In the genomic region with DNA sequence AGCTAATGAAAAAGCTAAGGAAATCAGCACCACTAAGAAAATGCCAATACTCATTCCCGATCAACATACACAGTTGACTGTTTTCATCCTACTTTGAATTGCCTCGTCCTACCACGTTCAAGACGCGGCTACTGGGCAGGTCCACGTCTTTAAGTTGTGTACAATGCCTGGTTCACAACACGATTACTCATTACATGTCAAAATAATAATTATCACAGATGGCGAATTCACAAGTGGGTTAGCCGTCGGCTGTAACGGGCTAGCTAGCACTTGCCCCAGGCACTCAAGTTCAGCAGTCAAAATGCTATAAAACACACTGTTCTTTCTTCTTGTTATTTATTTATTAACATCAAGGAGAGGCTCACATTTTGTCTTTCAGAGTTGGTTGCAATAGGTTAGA, we compare ENCODE assay signal across 26 cellular contexts.
A peak's percentile ranks its signal among the peaks of the same experiment; 100 is the strongest.
DNase-seq lines count a peak whose midpoint lies in the region; ATAC-seq and TF ChIP-seq lines count a peak whose summit lies in the region.
"Had no signal": no experiment of that assay in that cellular context is flagged by ENCODE, and none has a peak within 500 bp of the region (broad histone marks: within the 10 kb centered on the region; RNA-seq: fewer than 3 reads in every experiment).

No MANE protein-coding gene starts in this region.

- H3K4me3 ChIP-seq in right cardiac atrium (ENCODE audit: low read length) (no peak overlapping the region), endodermal cell (ENCODE audit: low read length) (no peak overlapping the region), PC-3 (ENCODE audit: low read length) (no peak overlapping the region)
- H3K4me3 ChIP-seq: A549, colonic mucosa, GM23338, ovary, Peyer's patch, thoracic aorta had no signal

- no peak for ATAC-seq in right cardiac atrium
- ATAC-seq in GM21737 (IDR thresholded peaks at IDR 0.05; ENCODE audit: unreplicated experiment), result no peak
- no peak for ATAC-seq in HG03521 (IDR thresholded peaks at IDR 0.05; ENCODE audit: unreplicated experiment)
- no peak for ATAC-seq in PC-3
- ATAC-seq: A549; activated CD8-positive, alpha-beta T cell treated with anti-CD3 and anti-CD28 coated beads, Interleukin-2, amount 10 ng/mL, durations not matched to agents 7 days and 5 days; GM23338; stimulated activated naive CD8-positive, alpha-beta T cell treated with anti-CD3 and anti-CD28 coated beads, Interleukin-15, amount 100 ng/mL, for 72 hours had no signal

- no peaks in the 10 kb centered on the region for H3K9me3 Mint-ChIP-seq in endodermal cell
- H3K9me3 Mint-ChIP-seq: activated naive CD4-positive, alpha-beta T cell treated with anti-CD3 and anti-CD28 coated beads, Interleukin-2, amount 50 U/mL, for 24 hours; activated T-helper 2 cell treated with anti-CD3 and anti-CD28 coated beads, Interferon-gamma antibody, Interleukin-2, Interleukin-4, amounts not matched to agents 10 μg/mL and 5 μg/mL and 100 μg/mL, durations not matched to agents 14 hours and 24 hours and 36 hours; GM23338; HFFc6; stimulated activated naive CD8-positive, alpha-beta T cell treated with anti-CD3 and anti-CD28 coated beads, Interleukin-15, amount 100 ng/mL, for 72 hours had no signal

- H3K36me3 ChIP-seq in endodermal cell (ENCODE audit: control insufficient read depth, insufficient read depth, low read length) (no peaks in the 10 kb centered on the region), PC-3 (ENCODE audit: low read depth, low read length) (no peaks in the 10 kb centered on the region)
- H3K36me3 ChIP-seq: colonic mucosa, ovary, Peyer's patch, thoracic aorta had no signal

- intact Hi-C loops in cardiac septum (cut with DNase I), result no loop called here
- intact Hi-C loops in right cardiac atrium (cut with DNase I), result no loop called here
- intact Hi-C loops in PC-3 (cut with micrococcal nuclease), result no loop called here

- H3K36me3 Mint-ChIP-seq in endodermal cell (ENCODE audit: low read depth), result no peaks in the 10 kb centered on the region
- H3K36me3 Mint-ChIP-seq: activated naive CD4-positive, alpha-beta T cell treated with anti-CD3 and anti-CD28 coated beads, Interleukin-2, amount 50 U/mL, for 24 hours had no signal

- no peak overlapping the region for H3K27ac Mint-ChIP-seq in endodermal cell
- H3K27ac Mint-ChIP-seq: activated CD8-positive, alpha-beta T cell treated with anti-CD3 and anti-CD28 coated beads, Interleukin-2, amount 10 ng/mL, durations not matched to agents 7 days and 5 days; activated naive CD4-positive, alpha-beta T cell treated with anti-CD3 and anti-CD28 coated beads, Interleukin-2, amount 50 U/mL, for 24 hours; activated T-helper 2 cell treated with anti-CD3 and anti-CD28 coated beads, Interferon-gamma antibody, Interleukin-2, Interleukin-4, amounts not matched to agents 10 μg/mL and 5 μg/mL and 100 μg/mL, durations not matched to agents 14 hours and 24 hours and 36 hours; GM23338; HFFc6; stimulated activated naive CD8-positive, alpha-beta T cell treated with anti-CD3 and anti-CD28 coated beads, Interleukin-15, amount 100 ng/mL, for 72 hours had no signal

- H3K4me1 Mint-ChIP-seq in endodermal cell, result no peaks in the 10 kb centered on the region
- H3K4me1 Mint-ChIP-seq: GM23338 had no signal

- H3K27ac ChIP-seq in right cardiac atrium (ENCODE audit: low read length) (no peak overlapping the region), endodermal cell (ENCODE audit: low read depth, low read length) (peak overlapping the region; percentile 66), PC-3 (ENCODE audit: low read length) (no peak overlapping the region)
- H3K27ac ChIP-seq: A549, colonic mucosa, ovary, Peyer's patch, VCaP had no signal

- CTCF ChIA-PET in PC-3 (lab: Charles Lee), result no interaction called here

- POLR2A ChIA-PET in PC-3 (lab: Charles Lee; ENCODE audit: unreplicated experiment), result no interaction called here

- peak; percentile 36 for DNase-seq in cardiac septum (ENCODE audit: low spot score)
- DNase-seq in right cardiac atrium, result no peak
- peak; percentile 85 for DNase-seq in NCI-H2171 treated with DMSO at 0.1 percent for 48 hours (lab: John Stamatoyannopoulos, UW)
- no peak for DNase-seq in endodermal cell
- DNase-seq in GM20000 (ENCODE audit: low spot score), result no peak
- no peak for DNase-seq in PC-3
- DNase-seq: activated CD4-positive, alpha-beta T cell treated with anti-CD3 and anti-CD28 coated beads for 4 hours; activated CD8-positive, alpha-beta T cell treated with anti-CD3 and anti-CD28 coated beads, Interleukin-2, amount 10 ng/mL, durations not matched to agents 7 days and 5 days; anterior cingulate cortex; Calu3; colonic mucosa; effector CD4-positive, alpha-beta T cell; HFFc6; NCI-H2029 treated with DMSO at 0.1 percent for 48 hours; ovary; Peyer's patch; stimulated activated CD4-positive, alpha-beta T cell treated with anti-CD3 and anti-CD28 coated beads, Interleukin-2, amount 100 ng/mL, for 24 hours; stimulated activated naive CD8-positive, alpha-beta T cell treated with anti-CD3 and anti-CD28 coated beads, Interleukin-15, amount 100 ng/mL, for 72 hours had no signal

- no peak overlapping the region for H3K9ac ChIP-seq in endodermal cell (ENCODE audit: extremely low read depth, low read length, poor library complexity, severe bottlenecking)
- no peak overlapping the region for H3K9ac ChIP-seq in PC-3 (ENCODE audit: low read length)

- H3K4me3 Mint-ChIP-seq in endodermal cell, result no peak overlapping the region
- H3K4me3 Mint-ChIP-seq: activated CD8-positive, alpha-beta T cell treated with anti-CD3 and anti-CD28 coated beads, Interleukin-2, amount 10 ng/mL, durations not matched to agents 7 days and 5 days; activated naive CD4-positive, alpha-beta T cell treated with anti-CD3 and anti-CD28 coated beads, Interleukin-2, amount 50 U/mL, for 24 hours; GM23338; HFFc6; stimulated activated naive CD8-positive, alpha-beta T cell treated with anti-CD3 and anti-CD28 coated beads, Interleukin-15, amount 100 ng/mL, for 72 hours had no signal

- BruUV-seq in PC-3 (replicated peaks; lab: Mats Ljungman, UMichigan), result no TSS peak

- H3K79me2 ChIP-seq in PC-3 (ENCODE audit: low read length), result peaks cover 27% of the 10 kb centered on the region

- H3K4me1 ChIP-seq in right cardiac atrium (ENCODE audit: control insufficient read depth, insufficient read depth, low read length) (peaks cover 2% of the 10 kb centered on the region), endodermal cell (ENCODE audit: control insufficient read depth, insufficient read depth, low read length) (no peaks in the 10 kb centered on the region), PC-3 (ENCODE audit: insufficient read depth, low read length) (peaks cover 18% of the 10 kb centered on the region)
- H3K4me1 ChIP-seq: colonic mucosa had no signal

- no peaks in the 10 kb centered on the region for H3K9me3 ChIP-seq in right cardiac atrium (ENCODE audit: control insufficient read depth, low read length)
- no peaks in the 10 kb centered on the region for H3K9me3 ChIP-seq in endodermal cell (ENCODE audit: control insufficient read depth, low read length)
- no peaks in the 10 kb centered on the region for H3K9me3 ChIP-seq in PC-3 (ENCODE audit: low read length)
- H3K9me3 ChIP-seq: A549, colonic mucosa, ovary, Peyer's patch, thoracic aorta had no signal

- H4K20me1 ChIP-seq in PC-3 (ENCODE audit: low read length), result no peaks in the 10 kb centered on the region

- H3K27me3 Mint-ChIP-seq in endodermal cell (ENCODE audit: insufficient read depth), result no peaks in the 10 kb centered on the region
- H3K27me3 Mint-ChIP-seq: activated naive CD4-positive, alpha-beta T cell treated with anti-CD3 and anti-CD28 coated beads, Interleukin-2, amount 50 U/mL, for 24 hours had no signal

- H3F3A ChIP-seq in PC-3 (ENCODE audit: low read length, unreplicated experiment), result no peaks in the 10 kb centered on the region

- H2AFZ ChIP-seq in PC-3 (ENCODE audit: low read length), result no peak overlapping the region
- H2AFZ ChIP-seq: GM23338 had no signal

- 94% methylated on average over 11 of the region's 11 CpGs for WGBS in right cardiac atrium
- WGBS in endodermal cell (ENCODE audit: insufficient coverage in 1 of 2, insufficient read length in 1 of 2), 2 experiments, result 94 to 100% methylated on average over 8 to 11 of the region's 11 CpGs

- TF ChIP-seq CTCF in endodermal cell (conservative IDR thresholded peaks at IDR 0.05), result no peak
- no peak for TF ChIP-seq CTCF in GM20000 (IDR thresholded peaks at IDR 0.05; ENCODE audit: extremely low read depth, missing control alignments)
- TF ChIP-seq CTCF in PC-3 (conservative IDR thresholded peaks at IDR 0.05; ENCODE audit: low read depth, low read length), result no peak

- no peak overlapping the region for H3K4me2 ChIP-seq in PC-3 (ENCODE audit: low read length)
- H3K4me2 ChIP-seq: A549, GM23338 had no signal

- H3K27me3 ChIP-seq in right cardiac atrium (ENCODE audit: control insufficient read depth, insufficient read depth), result no peaks in the 10 kb centered on the region
- H3K27me3 ChIP-seq in endodermal cell (ENCODE audit: control insufficient read depth, insufficient read depth, low read length, poor library complexity, severe bottlenecking), result no peaks in the 10 kb centered on the region
- H3K27me3 ChIP-seq in PC-3 (ENCODE audit: low read length), result no peaks in the 10 kb centered on the region
- H3K27me3 ChIP-seq: colonic mucosa, ovary, Peyer's patch had no signal

- H3K9me2 ChIP-seq in PC-3 (replicated peaks; ENCODE audit: low read length), result no peaks in the 10 kb centered on the region

Comparison
In these comparisons a context has a peak if more than half of its experiments do, and no peak if none do; other contexts are left out.
1. DNase-seq: peak in cardiac septum (single experiment) and NCI-H2171 treated with DMSO at 0.1 percent for 48 hours (single experiment); none in right cardiac atrium (0 of 3), endodermal cell (single experiment), GM20000 (single experiment) and PC-3 (single experiment).